ENCODE assay signal across 1 cellular context in genomic region chr16:55842369-55843104, GRCh38.
TF ChIP-seq lines count a peak whose summit lies in the region.

No MANE protein-coding gene starts in this region.

TF ChIP-seq in SK-N-SH treated with all-trans-retinoic acid at 6 μM for 48 hours, 23 proteins besides CTCF, POLR2A, EP300 and RAD21 (continued from another document):
- TF ChIP-seq, protein P1, sequence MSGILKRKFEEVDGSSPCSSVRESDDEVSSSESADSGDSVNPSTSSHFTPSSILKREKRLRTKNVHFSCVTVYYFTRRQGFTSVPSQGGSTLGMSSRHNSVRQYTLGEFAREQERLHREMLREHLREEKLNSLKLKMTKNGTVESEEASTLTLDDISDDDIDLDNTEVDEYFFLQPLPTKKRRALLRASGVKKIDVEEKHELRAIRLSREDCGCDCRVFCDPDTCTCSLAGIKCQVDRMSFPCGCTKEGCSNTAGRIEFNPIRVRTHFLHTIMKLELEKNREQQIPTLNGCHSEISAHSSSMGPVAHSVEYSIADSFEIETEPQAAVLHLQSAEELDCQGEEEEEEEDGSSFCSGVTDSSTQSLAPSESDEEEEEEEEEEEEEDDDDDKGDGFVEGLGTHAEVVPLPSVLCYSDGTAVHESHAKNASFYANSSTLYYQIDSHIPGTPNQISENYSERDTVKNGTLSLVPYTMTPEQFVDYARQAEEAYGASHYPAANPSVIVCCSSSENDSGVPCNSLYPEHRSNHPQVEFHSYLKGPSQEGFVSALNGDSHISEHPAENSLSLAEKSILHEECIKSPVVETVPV (CRISPR knock-in tag; IDR thresholded peaks at IDR 0.05) = no peak
- TF ChIP-seq, protein P2, sequence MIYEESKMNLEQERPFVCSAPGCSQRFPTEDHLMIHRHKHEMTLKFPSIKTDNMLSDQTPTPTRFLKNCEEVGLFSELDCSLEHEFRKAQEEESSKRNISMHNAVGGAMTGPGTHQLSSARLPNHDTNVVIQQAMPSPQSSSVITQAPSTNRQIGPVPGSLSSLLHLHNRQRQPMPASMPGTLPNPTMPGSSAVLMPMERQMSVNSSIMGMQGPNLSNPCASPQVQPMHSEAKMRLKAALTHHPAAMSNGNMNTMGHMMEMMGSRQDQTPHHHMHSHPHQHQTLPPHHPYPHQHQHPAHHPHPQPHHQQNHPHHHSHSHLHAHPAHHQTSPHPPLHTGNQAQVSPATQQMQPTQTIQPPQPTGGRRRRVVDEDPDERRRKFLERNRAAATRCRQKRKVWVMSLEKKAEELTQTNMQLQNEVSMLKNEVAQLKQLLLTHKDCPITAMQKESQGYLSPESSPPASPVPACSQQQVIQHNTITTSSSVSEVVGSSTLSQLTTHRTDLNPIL (CRISPR knock-in tag; IDR thresholded peaks at IDR 0.05; ENCODE audit: low read depth) = no peak
- TF ChIP-seq ZFP3 (CRISPR knock-in tag; IDR thresholded peaks at IDR 0.05) = no peak
TF ChIP-seq in SK-N-SH treated with all-trans-retinoic acid at 6 μM for 48 hours: peak in this region for 0.
